Comparison of ENCODE assay signal across 19 cellular contexts in genomic region chr14:20314026-20314425, GRCh38. TPM values are rescaled to one million over a fixed set of nuclear protein-coding genes. Genes with fewer than 3 reads are reported as not detected.
A peak's percentile ranks its signal among the peaks of the same experiment; 100 is the strongest.
DNase-seq lines count a peak whose midpoint lies in the region; ATAC-seq and TF ChIP-seq lines count a peak whose summit lies in the region.
"Had no signal": no experiment of that assay in that cellular context is flagged by ENCODE, and none has a peak within 500 bp of the region (broad histone marks: within the 10 kb centered on the region; RNA-seq: fewer than 3 reads in every experiment).

No MANE protein-coding gene starts in this region.

- H3K27me3 Mint-ChIP-seq in Calu3 (ENCODE audit: unreplicated experiment) (no peaks in the 10 kb centered on the region), IgD-negative memory B cell (no peaks in the 10 kb centered on the region)
- H3K27me3 Mint-ChIP-seq: CD4-positive, alpha-beta memory T cell; CD4-positive, CD25-positive, alpha-beta regulatory T cell; CD8-positive, alpha-beta memory T cell had no signal

- no peaks in the 10 kb centered on the region for H3K4me1 Mint-ChIP-seq in Calu3 (ENCODE audit: low read depth, unreplicated experiment)
- H3K4me1 Mint-ChIP-seq in IgD-negative memory B cell, result peaks cover 0 to 3% (median 0%) of the 10 kb centered on the region in 3 donors
- H3K4me1 Mint-ChIP-seq: CD14-positive monocyte; CD8-positive, alpha-beta memory T cell had no signal

- ATAC-seq in HG03108 (IDR thresholded peaks at IDR 0.05; ENCODE audit: unreplicated experiment), result no peak
- ATAC-seq in GM21723 (IDR thresholded peaks at IDR 0.05; ENCODE audit: unreplicated experiment), result no peak

- DNase-seq in Calu3 (no peak), putamen (ENCODE audit: low spot score) (peak; percentile 7), NCI-H69 (lab: John Stamatoyannopoulos, UW) (no peak)
- DNase-seq: 8988T; ACHN; BE2C; C1 segment of cervical spinal cord; CD4-positive, alpha-beta memory T cell; CD4-positive, CD25-positive, alpha-beta regulatory T cell; CD8-positive, alpha-beta memory T cell; COR-L47; DMS 273 treated with DMSO at 0.1 percent for 48 hours; DMS153; DMS79 treated with DMSO at 0.1 percent for 48 hours; GF-D8 had no signal

- peaks cover 41% of the 10 kb centered on the region for H3K36me3 Mint-ChIP-seq in Calu3 (ENCODE audit: insufficient read depth, unreplicated experiment)
- H3K36me3 Mint-ChIP-seq in IgD-negative memory B cell, result peaks cover 9% of the 10 kb centered on the region

- H3K9me3 Mint-ChIP-seq in Calu3 (ENCODE audit: low read depth, unreplicated experiment) (no peaks in the 10 kb centered on the region), IgD-negative memory B cell (no peaks in the 10 kb centered on the region)
- H3K9me3 Mint-ChIP-seq: CD4-positive, alpha-beta memory T cell; CD8-positive, alpha-beta memory T cell had no signal

- no peak for TF ChIP-seq CTCF in Calu3 (IDR thresholded peaks at IDR 0.05; ENCODE audit: unreplicated experiment)

- intact Hi-C loops in Calu3 (cut with micrococcal nuclease; ENCODE audit: unreplicated experiment), result no loop called here

- H3K4me3 Mint-ChIP-seq in Calu3 (ENCODE audit: low read depth, unreplicated experiment), result no peak overlapping the region
- no peak overlapping the region for H3K4me3 Mint-ChIP-seq in IgD-negative memory B cell
- H3K4me3 Mint-ChIP-seq: CD14-positive monocyte; CD4-positive, alpha-beta memory T cell; CD4-positive, CD25-positive, alpha-beta regulatory T cell; CD8-positive, alpha-beta memory T cell had no signal

- CTCF ChIA-PET in Calu3 (lab: Charles Lee), result no interaction called here

- BruUV-seq in Calu3 (replicated peaks; lab: Mats Ljungman, UMichigan), result TSS peak; percentile 5

- H3K27ac Mint-ChIP-seq in Calu3 (ENCODE audit: unreplicated experiment) (no peak overlapping the region), IgD-negative memory B cell (peak overlapping the region in 2 of 3 donors; percentile 19 to 69)
- H3K27ac Mint-ChIP-seq: CD14-positive monocyte; CD4-positive, alpha-beta memory T cell; CD4-positive, CD25-positive, alpha-beta regulatory T cell had no signal

RNA-seq across cellular contexts. Expression of gene TTC5, which starts 8.3 kb away (rescaled TPM):
- 20.6 and 28.2 TPM in 2 replicates for total RNA-seq in Calu3 (2022)
- polyA plus RNA-seq in IgD-negative memory B cell, result 24.1 TPM

RNA-seq across cellular contexts. Expression of gene CCNB1IP1, which starts 19.1 kb away (rescaled TPM):
- total RNA-seq in Calu3 (2022), result 37.3 and 39.0 TPM in 2 replicates
- polyA plus RNA-seq in IgD-negative memory B cell, result 17.6 TPM

RNA-seq across cellular contexts. Expression of gene PARP2, which starts 29.4 kb away (rescaled TPM):
- 28.6 and 30.5 TPM in 2 replicates for total RNA-seq in Calu3 (2022)
- 10.1 TPM for polyA plus RNA-seq in IgD-negative memory B cell
